In the genomic region with DNA sequence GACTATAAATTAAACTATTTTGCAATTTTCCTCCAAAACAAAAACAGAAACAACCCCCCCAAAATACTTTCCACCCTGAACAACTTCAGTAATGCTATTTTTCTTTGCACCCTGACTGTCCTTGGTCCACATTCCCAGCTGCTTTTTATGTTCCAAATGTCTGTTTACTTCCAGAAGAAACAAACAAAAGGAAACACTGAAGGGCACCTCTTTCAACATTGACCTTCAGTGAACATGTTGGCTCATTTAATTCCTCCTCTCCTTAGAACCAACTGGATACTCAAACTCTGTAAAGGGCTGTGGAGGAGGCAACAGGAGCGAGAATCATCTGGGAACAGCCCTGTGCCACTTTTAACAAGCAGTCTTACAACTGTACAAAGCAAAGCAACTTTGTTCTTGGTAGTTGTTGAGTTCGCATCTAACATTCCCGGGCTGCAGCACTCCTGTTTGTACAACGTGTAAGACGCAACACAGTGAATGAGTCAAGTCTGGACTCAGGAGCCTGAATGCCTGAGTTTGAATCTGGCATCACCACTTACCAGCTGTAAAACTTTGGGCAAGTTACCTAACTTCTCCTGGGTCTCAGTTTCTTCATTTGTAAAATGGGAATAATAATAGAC, we compare ENCODE assay signal across 1 cellular context.
TF ChIP-seq lines count a peak whose summit lies in the region.

No MANE protein-coding gene starts in this region.

TF ChIP-seq in HepG2, 621 proteins besides CTCF, POLR2A, EP300 and RAD21 (continued from another document and continues in another):
- TF ChIP-seq, protein P1, sequence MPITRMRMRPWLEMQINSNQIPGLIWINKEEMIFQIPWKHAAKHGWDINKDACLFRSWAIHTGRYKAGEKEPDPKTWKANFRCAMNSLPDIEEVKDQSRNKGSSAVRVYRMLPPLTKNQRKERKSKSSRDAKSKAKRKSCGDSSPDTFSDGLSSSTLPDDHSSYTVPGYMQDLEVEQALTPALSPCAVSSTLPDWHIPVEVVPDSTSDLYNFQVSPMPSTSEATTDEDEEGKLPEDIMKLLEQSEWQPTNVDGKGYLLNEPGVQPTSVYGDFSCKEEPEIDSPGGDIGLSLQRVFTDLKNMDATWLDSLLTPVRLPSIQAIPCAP (CRISPR knock-in tag; IDR thresholded peaks at IDR 0.05; ENCODE audit: low read depth): no peak
- TF ChIP-seq ARNT2 (CRISPR knock-in tag; IDR thresholded peaks at IDR 0.05; ENCODE audit: low read depth): no peak
- TF ChIP-seq, protein P2, sequence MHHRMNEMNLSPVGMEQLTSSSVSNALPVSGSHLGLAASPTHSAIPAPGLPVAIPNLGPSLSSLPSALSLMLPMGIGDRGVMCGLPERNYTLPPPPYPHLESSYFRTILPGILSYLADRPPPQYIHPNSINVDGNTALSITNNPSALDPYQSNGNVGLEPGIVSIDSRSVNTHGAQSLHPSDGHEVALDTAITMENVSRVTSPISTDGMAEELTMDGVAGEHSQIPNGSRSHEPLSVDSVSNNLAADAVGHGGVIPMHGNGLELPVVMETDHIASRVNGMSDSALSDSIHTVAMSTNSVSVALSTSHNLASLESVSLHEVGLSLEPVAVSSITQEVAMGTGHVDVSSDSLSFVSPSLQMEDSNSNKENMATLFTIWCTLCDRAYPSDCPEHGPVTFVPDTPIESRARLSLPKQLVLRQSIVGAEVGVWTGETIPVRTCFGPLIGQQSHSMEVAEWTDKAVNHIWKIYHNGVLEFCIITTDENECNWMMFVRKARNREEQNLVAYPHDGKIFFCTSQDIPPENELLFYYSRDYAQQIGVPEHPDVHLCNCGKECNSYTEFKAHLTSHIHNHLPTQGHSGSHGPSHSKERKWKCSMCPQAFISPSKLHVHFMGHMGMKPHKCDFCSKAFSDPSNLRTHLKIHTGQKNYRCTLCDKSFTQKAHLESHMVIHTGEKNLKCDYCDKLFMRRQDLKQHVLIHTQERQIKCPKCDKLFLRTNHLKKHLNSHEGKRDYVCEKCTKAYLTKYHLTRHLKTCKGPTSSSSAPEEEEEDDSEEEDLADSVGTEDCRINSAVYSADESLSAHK (CRISPR knock-in tag; IDR thresholded peaks at IDR 0.05; ENCODE audit: borderline replicate concordance): no peak
- TF ChIP-seq SMC3 (IDR thresholded peaks at IDR 0.05; ENCODE audit: low read length): no peak
- TF ChIP-seq ZC3H4 (CRISPR knock-in tag; IDR thresholded peaks at IDR 0.05; ENCODE audit: borderline replicate concordance): no peak
- no peak for TF ChIP-seq BRCA1 (CRISPR knock-in tag; IDR thresholded peaks at IDR 0.05)
- TF ChIP-seq, protein P3, sequence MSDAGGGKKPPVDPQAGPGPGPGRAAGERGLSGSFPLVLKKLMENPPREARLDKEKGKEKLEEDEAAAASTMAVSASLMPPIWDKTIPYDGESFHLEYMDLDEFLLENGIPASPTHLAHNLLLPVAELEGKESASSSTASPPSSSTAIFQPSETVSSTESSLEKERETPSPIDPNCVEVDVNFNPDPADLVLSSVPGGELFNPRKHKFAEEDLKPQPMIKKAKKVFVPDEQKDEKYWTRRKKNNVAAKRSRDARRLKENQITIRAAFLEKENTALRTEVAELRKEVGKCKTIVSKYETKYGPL (CRISPR knock-in tag; IDR thresholded peaks at IDR 0.05): no peak
- TF ChIP-seq, protein P4, sequence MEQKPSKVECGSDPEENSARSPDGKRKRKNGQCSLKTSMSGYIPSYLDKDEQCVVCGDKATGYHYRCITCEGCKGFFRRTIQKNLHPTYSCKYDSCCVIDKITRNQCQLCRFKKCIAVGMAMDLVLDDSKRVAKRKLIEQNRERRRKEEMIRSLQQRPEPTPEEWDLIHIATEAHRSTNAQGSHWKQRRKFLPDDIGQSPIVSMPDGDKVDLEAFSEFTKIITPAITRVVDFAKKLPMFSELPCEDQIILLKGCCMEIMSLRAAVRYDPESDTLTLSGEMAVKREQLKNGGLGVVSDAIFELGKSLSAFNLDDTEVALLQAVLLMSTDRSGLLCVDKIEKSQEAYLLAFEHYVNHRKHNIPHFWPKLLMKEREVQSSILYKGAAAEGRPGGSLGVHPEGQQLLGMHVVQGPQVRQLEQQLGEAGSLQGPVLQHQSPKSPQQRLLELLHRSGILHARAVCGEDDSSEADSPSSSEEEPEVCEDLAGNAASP (CRISPR knock-in tag; IDR thresholded peaks at IDR 0.05; ENCODE audit: borderline replicate concordance): no peak
- no peak for TF ChIP-seq RARG (CRISPR knock-in tag; IDR thresholded peaks at IDR 0.05; ENCODE audit: low read depth)
- TF ChIP-seq ASH2L (IDR thresholded peaks at IDR 0.05; ENCODE audit: insufficient read length, low read depth, low read length): no peak
- no peak for TF ChIP-seq ZNF20 (CRISPR knock-in tag; IDR thresholded peaks at IDR 0.05)
- no peak for TF ChIP-seq NFE2 (CRISPR knock-in tag; IDR thresholded peaks at IDR 0.05)
- TF ChIP-seq ZNF564 (CRISPR knock-in tag; IDR thresholded peaks at IDR 0.05): no peak
- TF ChIP-seq ZNF331 (CRISPR knock-in tag; IDR thresholded peaks at IDR 0.05): no peak
- no peak for TF ChIP-seq SNRNP70 (IDR thresholded peaks at IDR 0.05; ENCODE audit: low read depth, low read length)
- TF ChIP-seq ZFP36L1 (CRISPR knock-in tag; IDR thresholded peaks at IDR 0.05): no peak
- TF ChIP-seq POGZ (CRISPR knock-in tag; IDR thresholded peaks at IDR 0.05): no peak
- TF ChIP-seq, protein P5, sequence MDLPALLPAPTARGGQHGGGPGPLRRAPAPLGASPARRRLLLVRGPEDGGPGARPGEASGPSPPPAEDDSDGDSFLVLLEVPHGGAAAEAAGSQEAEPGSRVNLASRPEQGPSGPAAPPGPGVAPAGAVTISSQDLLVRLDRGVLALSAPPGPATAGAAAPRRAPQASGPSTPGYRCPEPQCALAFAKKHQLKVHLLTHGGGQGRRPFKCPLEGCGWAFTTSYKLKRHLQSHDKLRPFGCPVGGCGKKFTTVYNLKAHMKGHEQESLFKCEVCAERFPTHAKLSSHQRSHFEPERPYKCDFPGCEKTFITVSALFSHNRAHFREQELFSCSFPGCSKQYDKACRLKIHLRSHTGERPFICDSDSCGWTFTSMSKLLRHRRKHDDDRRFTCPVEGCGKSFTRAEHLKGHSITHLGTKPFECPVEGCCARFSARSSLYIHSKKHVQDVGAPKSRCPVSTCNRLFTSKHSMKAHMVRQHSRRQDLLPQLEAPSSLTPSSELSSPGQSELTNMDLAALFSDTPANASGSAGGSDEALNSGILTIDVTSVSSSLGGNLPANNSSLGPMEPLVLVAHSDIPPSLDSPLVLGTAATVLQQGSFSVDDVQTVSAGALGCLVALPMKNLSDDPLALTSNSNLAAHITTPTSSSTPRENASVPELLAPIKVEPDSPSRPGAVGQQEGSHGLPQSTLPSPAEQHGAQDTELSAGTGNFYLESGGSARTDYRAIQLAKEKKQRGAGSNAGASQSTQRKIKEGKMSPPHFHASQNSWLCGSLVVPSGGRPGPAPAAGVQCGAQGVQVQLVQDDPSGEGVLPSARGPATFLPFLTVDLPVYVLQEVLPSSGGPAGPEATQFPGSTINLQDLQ (CRISPR knock-in tag; IDR thresholded peaks at IDR 0.05): no peak
- TF ChIP-seq, protein P6, sequence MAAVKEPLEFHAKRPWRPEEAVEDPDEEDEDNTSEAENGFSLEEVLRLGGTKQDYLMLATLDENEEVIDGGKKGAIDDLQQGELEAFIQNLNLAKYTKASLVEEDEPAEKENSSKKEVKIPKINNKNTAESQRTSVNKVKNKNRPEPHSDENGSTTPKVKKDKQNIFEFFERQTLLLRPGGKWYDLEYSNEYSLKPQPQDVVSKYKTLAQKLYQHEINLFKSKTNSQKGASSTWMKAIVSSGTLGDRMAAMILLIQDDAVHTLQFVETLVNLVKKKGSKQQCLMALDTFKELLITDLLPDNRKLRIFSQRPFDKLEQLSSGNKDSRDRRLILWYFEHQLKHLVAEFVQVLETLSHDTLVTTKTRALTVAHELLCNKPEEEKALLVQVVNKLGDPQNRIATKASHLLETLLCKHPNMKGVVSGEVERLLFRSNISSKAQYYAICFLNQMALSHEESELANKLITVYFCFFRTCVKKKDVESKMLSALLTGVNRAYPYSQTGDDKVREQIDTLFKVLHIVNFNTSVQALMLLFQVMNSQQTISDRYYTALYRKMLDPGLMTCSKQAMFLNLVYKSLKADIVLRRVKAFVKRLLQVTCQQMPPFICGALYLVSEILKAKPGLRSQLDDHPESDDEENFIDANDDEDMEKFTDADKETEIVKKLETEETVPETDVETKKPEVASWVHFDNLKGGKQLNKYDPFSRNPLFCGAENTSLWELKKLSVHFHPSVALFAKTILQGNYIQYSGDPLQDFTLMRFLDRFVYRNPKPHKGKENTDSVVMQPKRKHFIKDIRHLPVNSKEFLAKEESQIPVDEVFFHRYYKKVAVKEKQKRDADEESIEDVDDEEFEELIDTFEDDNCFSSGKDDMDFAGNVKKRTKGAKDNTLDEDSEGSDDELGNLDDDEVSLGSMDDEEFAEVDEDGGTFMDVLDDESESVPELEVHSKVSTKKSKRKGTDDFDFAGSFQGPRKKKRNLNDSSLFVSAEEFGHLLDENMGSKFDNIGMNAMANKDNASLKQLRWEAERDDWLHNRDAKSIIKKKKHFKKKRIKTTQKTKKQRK (IDR thresholded peaks at IDR 0.05; ENCODE audit: low read length): no peak
- TF ChIP-seq HNF4A (CRISPR knock-in tag; IDR thresholded peaks at IDR 0.05): peak; percentile 56
- TF ChIP-seq ZNF501 (CRISPR knock-in tag; IDR thresholded peaks at IDR 0.05): no peak
- TF ChIP-seq HNRNPK (IDR thresholded peaks at IDR 0.05; ENCODE audit: low read depth, low read length, poor library complexity, severe bottlenecking): no peak
- no peak for TF ChIP-seq MIER3 (CRISPR knock-in tag; IDR thresholded peaks at IDR 0.05; ENCODE audit: borderline replicate concordance)
- TF ChIP-seq SNAI1 (CRISPR knock-in tag; IDR thresholded peaks at IDR 0.05; ENCODE audit: borderline replicate concordance): no peak
- TF ChIP-seq NONO (IDR thresholded peaks at IDR 0.05): no peak
- no peak for TF ChIP-seq NONO (CRISPR knock-in tag; conservative IDR thresholded peaks at IDR 0.05)
- TF ChIP-seq SMAD3 (CRISPR knock-in tag; IDR thresholded peaks at IDR 0.05): no peak
- TF ChIP-seq ZNF792 (CRISPR knock-in tag; IDR thresholded peaks at IDR 0.05): no peak
- TF ChIP-seq, protein P7, sequence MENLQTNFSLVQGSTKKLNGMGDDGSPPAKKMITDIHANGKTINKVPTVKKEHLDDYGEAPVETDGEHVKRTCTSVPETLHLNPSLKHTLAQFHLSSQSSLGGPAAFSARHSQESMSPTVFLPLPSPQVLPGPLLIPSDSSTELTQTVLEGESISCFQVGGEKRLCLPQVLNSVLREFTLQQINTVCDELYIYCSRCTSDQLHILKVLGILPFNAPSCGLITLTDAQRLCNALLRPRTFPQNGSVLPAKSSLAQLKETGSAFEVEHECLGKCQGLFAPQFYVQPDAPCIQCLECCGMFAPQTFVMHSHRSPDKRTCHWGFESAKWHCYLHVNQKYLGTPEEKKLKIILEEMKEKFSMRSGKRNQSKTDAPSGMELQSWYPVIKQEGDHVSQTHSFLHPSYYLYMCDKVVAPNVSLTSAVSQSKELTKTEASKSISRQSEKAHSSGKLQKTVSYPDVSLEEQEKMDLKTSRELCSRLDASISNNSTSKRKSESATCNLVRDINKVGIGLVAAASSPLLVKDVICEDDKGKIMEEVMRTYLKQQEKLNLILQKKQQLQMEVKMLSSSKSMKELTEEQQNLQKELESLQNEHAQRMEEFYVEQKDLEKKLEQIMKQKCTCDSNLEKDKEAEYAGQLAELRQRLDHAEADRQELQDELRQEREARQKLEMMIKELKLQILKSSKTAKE (CRISPR knock-in tag; IDR thresholded peaks at IDR 0.05; ENCODE audit: borderline replicate concordance): no peak
- 0 out of 2 replicates have a peak, but pooled peaks have one; percentile 46 for TF ChIP-seq TBX2 (CRISPR knock-in tag; IDR thresholded peaks at IDR 0.05; ENCODE audit: borderline replicate concordance)
- TF ChIP-seq, protein P8, sequence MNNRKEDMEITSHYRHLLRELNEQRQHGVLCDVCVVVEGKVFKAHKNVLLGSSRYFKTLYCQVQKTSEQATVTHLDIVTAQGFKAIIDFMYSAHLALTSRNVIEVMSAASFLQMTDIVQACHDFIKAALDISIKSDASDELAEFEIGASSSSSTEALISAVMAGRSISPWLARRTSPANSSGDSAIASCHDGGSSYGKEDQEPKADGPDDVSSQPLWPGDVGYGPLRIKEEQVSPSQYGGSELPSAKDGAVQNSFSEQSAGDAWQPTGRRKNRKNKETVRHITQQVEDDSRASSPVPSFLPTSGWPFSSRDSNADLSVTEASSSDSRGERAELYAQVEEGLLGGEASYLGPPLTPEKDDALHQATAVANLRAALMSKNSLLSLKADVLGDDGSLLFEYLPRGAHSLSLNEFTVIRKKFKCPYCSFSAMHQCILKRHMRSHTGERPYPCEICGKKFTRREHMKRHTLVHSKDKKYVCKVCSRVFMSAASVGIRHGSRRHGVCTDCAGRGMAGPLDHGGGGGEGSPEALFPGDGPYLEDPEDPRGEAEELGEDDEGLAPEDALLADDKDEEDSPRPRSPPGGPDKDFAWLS (CRISPR knock-in tag; IDR thresholded peaks at IDR 0.05; ENCODE audit: borderline replicate concordance): no peak
- TF ChIP-seq ELF1 (CRISPR knock-in tag; IDR thresholded peaks at IDR 0.05): no peak
- TF ChIP-seq ZNF530 (CRISPR knock-in tag; IDR thresholded peaks at IDR 0.05; ENCODE audit: low read depth): no peak
- TF ChIP-seq ZNF224 (CRISPR knock-in tag; IDR thresholded peaks at IDR 0.05): no peak
- no peak for TF ChIP-seq ZNF563 (CRISPR knock-in tag; IDR thresholded peaks at IDR 0.05)
- no peak for TF ChIP-seq ZNF251 (CRISPR knock-in tag; IDR thresholded peaks at IDR 0.05)
- no peak for TF ChIP-seq KAT8 (CRISPR knock-in tag; IDR thresholded peaks at IDR 0.05)
- TF ChIP-seq, protein P9, sequence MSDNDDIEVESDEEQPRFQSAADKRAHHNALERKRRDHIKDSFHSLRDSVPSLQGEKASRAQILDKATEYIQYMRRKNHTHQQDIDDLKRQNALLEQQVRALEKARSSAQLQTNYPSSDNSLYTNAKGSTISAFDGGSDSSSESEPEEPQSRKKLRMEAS (IDR thresholded peaks at IDR 0.05): no peak
- 0 out of 2 replicates have a peak, but pooled peaks have one; percentile 21 for TF ChIP-seq HOXA5 (CRISPR knock-in tag; IDR thresholded peaks at IDR 0.05)
- TF ChIP-seq ZNF766 (CRISPR knock-in tag; IDR thresholded peaks at IDR 0.05; ENCODE audit: borderline replicate concordance): no peak
- TF ChIP-seq, protein P10, sequence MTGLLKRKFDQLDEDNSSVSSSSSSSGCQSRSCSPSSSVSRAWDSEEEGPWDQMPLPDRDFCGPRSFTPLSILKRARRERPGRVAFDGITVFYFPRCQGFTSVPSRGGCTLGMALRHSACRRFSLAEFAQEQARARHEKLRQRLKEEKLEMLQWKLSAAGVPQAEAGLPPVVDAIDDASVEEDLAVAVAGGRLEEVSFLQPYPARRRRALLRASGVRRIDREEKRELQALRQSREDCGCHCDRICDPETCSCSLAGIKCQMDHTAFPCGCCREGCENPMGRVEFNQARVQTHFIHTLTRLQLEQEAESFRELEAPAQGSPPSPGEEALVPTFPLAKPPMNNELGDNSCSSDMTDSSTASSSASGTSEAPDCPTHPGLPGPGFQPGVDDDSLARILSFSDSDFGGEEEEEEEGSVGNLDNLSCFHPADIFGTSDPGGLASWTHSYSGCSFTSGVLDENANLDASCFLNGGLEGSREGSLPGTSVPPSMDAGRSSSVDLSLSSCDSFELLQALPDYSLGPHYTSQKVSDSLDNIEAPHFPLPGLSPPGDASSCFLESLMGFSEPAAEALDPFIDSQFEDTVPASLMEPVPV (CRISPR knock-in tag; IDR thresholded peaks at IDR 0.05): no peak
- no peak for TF ChIP-seq SUZ12 (IDR thresholded peaks at IDR 0.05; ENCODE audit: low read depth, low read length)
- TF ChIP-seq SRSF4 (IDR thresholded peaks at IDR 0.05; ENCODE audit: low read depth, low read length, poor library complexity, severe bottlenecking): no peak
- TF ChIP-seq HHEX (CRISPR knock-in tag; IDR thresholded peaks at IDR 0.05): no peak
- no peak for TF ChIP-seq KDM4B (CRISPR knock-in tag; IDR thresholded peaks at IDR 0.05)
- no peak for TF ChIP-seq ZNF34 (CRISPR knock-in tag; IDR thresholded peaks at IDR 0.05; ENCODE audit: borderline replicate concordance)
- TF ChIP-seq SOX6 (IDR thresholded peaks at IDR 0.05): no peak
- TF ChIP-seq SOX6 (CRISPR knock-in tag; IDR thresholded peaks at IDR 0.05): peak; percentile 71
